ENCODE assay signal across 12 cellular contexts in genomic region chr15:60363024-60363674, GRCh38. TPM values are rescaled to one million over a fixed set of nuclear protein-coding genes. Genes with fewer than 3 reads are reported as not detected.
DNase-seq lines count a peak whose midpoint lies in the region; ATAC-seq and TF ChIP-seq lines count a peak whose summit lies in the region.
"Had no signal": no experiment of that assay in that cellular context is flagged by ENCODE, and none has a peak within 500 bp of the region (broad histone marks: within the 10 kb centered on the region; RNA-seq: fewer than 3 reads in every experiment).

No MANE protein-coding gene starts in this region.

- peaks cover 71% of the 10 kb centered on the region for H4K20me1 ChIP-seq in SK-N-SH (ENCODE audit: insufficient read depth)

- no peaks in the 10 kb centered on the region for H3K9me3 Mint-ChIP-seq in activated T-cell treated with anti-CD3 and anti-CD28 coated beads, Interleukin-2, amount 50 U/mL, for 24 hours
- H3K9me3 Mint-ChIP-seq in immature natural killer cell, result no peaks in the 10 kb centered on the region
- H3K9me3 Mint-ChIP-seq in CD8-positive, alpha-beta T cell, result no peaks in the 10 kb centered on the region

- H3K4me3 ChIP-seq in SK-N-SH (ENCODE audit: low read depth in 2 of 2, low read length in 1 of 2) (no peak overlapping the region), suprapubic skin (no peak overlapping the region)
- H3K4me3 ChIP-seq in CD8-positive, alpha-beta T cell (ENCODE audit: low read depth, low read length), result no peak overlapping the region
- H3K4me3 ChIP-seq: right lobe of liver had no signal

- no peak for TF ChIP-seq RAD21 in SK-N-SH (IDR thresholded peaks at IDR 0.05; ENCODE audit: low read length)

- H3K4me3 Mint-ChIP-seq in activated T-cell treated with anti-CD3 and anti-CD28 coated beads, Interleukin-2, amount 50 U/mL, for 24 hours, result no peak overlapping the region
- no peak overlapping the region for H3K4me3 Mint-ChIP-seq in immature natural killer cell
- no peak overlapping the region for H3K4me3 Mint-ChIP-seq in CD8-positive, alpha-beta T cell
- H3K4me3 Mint-ChIP-seq: B cell had no signal

- POLR2A ChIA-PET in SK-N-SH (lab: Yijun Ruan, JAX), result no interaction called here
- POLR2A ChIA-PET in CD8-positive, alpha-beta T cell (lab: Charles Lee), result interaction anchor here (0.6 to 0.8 kb wide), 2 partner anchors 12 to 231 kb away, joined by 3 read pairs; no protein-coding TSS in a partner anchor

- peak overlapping the region; percentile 57 for H3K27ac Mint-ChIP-seq in activated T-cell treated with anti-CD3 and anti-CD28 coated beads, Interleukin-2, amount 50 U/mL, for 24 hours
- peak overlapping the region; percentile 22 to 73 (median 42) for H3K27ac Mint-ChIP-seq in immature natural killer cell
- H3K27ac Mint-ChIP-seq in CD8-positive, alpha-beta T cell, result no peak overlapping the region

- H3K9ac ChIP-seq in SK-N-SH, result peak overlapping the region; percentile 53; the same call in 1 of the 2 replicates

- H3K4me2 ChIP-seq in SK-N-SH, result peak overlapping the region; percentile 4; the same call in 1 of the 2 replicates

- no peaks in the 10 kb centered on the region for H3K9me2 ChIP-seq in SK-N-SH

- H3F3A ChIP-seq in SK-N-SH (replicated peaks; ENCODE audit: insufficient read depth), result peaks cover 74% of the 10 kb centered on the region

- 48% methylated on average over 5 of the region's 5 CpGs for WGBS in SK-N-SH (ENCODE audit: low lambda C conversion rate)
- 36% methylated on average over 5 of the region's 5 CpGs for WGBS in suprapubic skin

- DNase-seq in activated T-cell treated with anti-CD3 and anti-CD28 coated beads, Interleukin-2, amount 50 U/mL, for 24 hours, result no peak
- DNase-seq in activated T-cell treated with anti-CD3 and anti-CD28 coated beads, Interleukin-2, amount 50 U/mL, for 1 hour, result no peak
- peak; percentile 28 for DNase-seq in SK-N-SH
- DNase-seq in immature natural killer cell, result no peak
- no peak for DNase-seq in suprapubic skin (ENCODE audit: low spot score in 2 of 2)
- DNase-seq in NCI-H1417 treated with DMSO at 0.1 percent for 48 hours (lab: John Stamatoyannopoulos, UW), result no peak
- no peak for DNase-seq in CD8-positive, alpha-beta T cell
- DNase-seq: NCI-H1105 treated with DMSO at 0.1 percent for 48 hours, right lobe of liver, SHP77 treated with DMSO at 0.1 percent for 48 hours had no signal

- H3K9me3 ChIP-seq in SK-N-SH (no peaks in the 10 kb centered on the region), suprapubic skin (no peaks in the 10 kb centered on the region)
- no peaks in the 10 kb centered on the region for H3K9me3 ChIP-seq in CD8-positive, alpha-beta T cell (ENCODE audit: low read length)
- H3K9me3 ChIP-seq: right lobe of liver had no signal

- CTCF ChIA-PET in SK-N-SH (lab: Yijun Ruan, JAX), result interaction anchor here (0.7 to 7.0 kb wide), 10 partner anchors 11 to 554 kb away, joined by 3 to 124 read pairs (median 4); no protein-coding TSS in a partner anchor
- CTCF ChIA-PET in CD8-positive, alpha-beta T cell (lab: Charles Lee), result interaction anchor here (1.0 to 6.2 kb wide), 5 partner anchors 81 to 1471 kb away, joined by 3 to 35 read pairs (median 4); no protein-coding TSS in a partner anchor

- no peak for ATAC-seq in GM18873 (IDR thresholded peaks at IDR 0.05; ENCODE audit: low FRiP score, unreplicated experiment)
- ATAC-seq in CD8-positive, alpha-beta T cell, result no peak

- peaks cover 69% of the 10 kb centered on the region for H3K79me2 ChIP-seq in SK-N-SH (ENCODE audit: insufficient read depth)

- no peak for TF ChIP-seq POLR2A in suprapubic skin (IDR thresholded peaks at IDR 0.05)

- peaks cover 23 to 38% of the 10 kb centered on the region in 2 experiments for H3K4me1 ChIP-seq in SK-N-SH (ENCODE audit: control insufficient read depth in 1 of 2, insufficient read depth in 2 of 2, low read depth in 1 of 2, low read length in 1 of 2)
- H3K4me1 ChIP-seq in suprapubic skin, result peaks cover 34% of the 10 kb centered on the region
- no peaks in the 10 kb centered on the region for H3K4me1 ChIP-seq in CD8-positive, alpha-beta T cell (ENCODE audit: insufficient read depth, low read length)
- H3K4me1 ChIP-seq: right lobe of liver had no signal

- no peak for TF ChIP-seq CTCF in SK-N-SH (IDR thresholded peaks at IDR 0.05)
- TF ChIP-seq CTCF in suprapubic skin (IDR thresholded peaks at IDR 0.05), result no peak
- TF ChIP-seq CTCF in CD8-positive, alpha-beta T cell (IDR thresholded peaks at IDR 0.05), result no peak

- intact Hi-C loops in CD8-positive, alpha-beta T cell (cut with DNase I, micrococcal nuclease), result loop anchor here in 1 of 2 experiments (5.0 kb wide), 1 partner anchor 144 kb away; no protein-coding TSS in a partner anchor

- H2AFZ ChIP-seq in SK-N-SH (ENCODE audit: low read depth), result no peak overlapping the region

- H3K36me3 ChIP-seq in SK-N-SH (replicated peaks in 1 of 2; ENCODE audit: control insufficient read depth in 1 of 2, insufficient read depth in 2 of 2, low read length in 1 of 2), result peaks cover 48 to 62% of the 10 kb centered on the region in 2 experiments
- H3K36me3 ChIP-seq in suprapubic skin, result peaks cover 64% of the 10 kb centered on the region
- no peaks in the 10 kb centered on the region for H3K36me3 ChIP-seq in CD8-positive, alpha-beta T cell (ENCODE audit: insufficient read depth, low read length)

- no peaks in the 10 kb centered on the region for H3K27me3 Mint-ChIP-seq in activated T-cell treated with anti-CD3 and anti-CD28 coated beads, Interleukin-2, amount 50 U/mL, for 24 hours
- peaks cover 0 to 1% (median 0%) of the 10 kb centered on the region in 3 donors for H3K27me3 Mint-ChIP-seq in immature natural killer cell (ENCODE audit: low read depth in 3 of 3)
- no peaks in the 10 kb centered on the region for H3K27me3 Mint-ChIP-seq in CD8-positive, alpha-beta T cell (ENCODE audit: low read depth)
- H3K27me3 Mint-ChIP-seq: B cell had no signal

- H3K27ac ChIP-seq in SK-N-SH (ENCODE audit: low read depth in 2 of 2, low read length in 1 of 2), result peak overlapping the region; percentile 65 to 97
- peak overlapping the region; percentile 21 for H3K27ac ChIP-seq in suprapubic skin
- H3K27ac ChIP-seq in CD8-positive, alpha-beta T cell (ENCODE audit: low read depth, low read length), result no peak overlapping the region
- H3K27ac ChIP-seq: right lobe of liver had no signal

- TF ChIP-seq EP300 in SK-N-SH (IDR thresholded peaks at IDR 0.05; ENCODE audit: borderline replicate concordance in 1 of 2, low read depth in 1 of 2, low read length in 1 of 2) (peak; percentile 12 to 67; a peak in 3 of 4 replicates), suprapubic skin (IDR thresholded peaks at IDR 0.05) (no peak)

- peaks cover 67% of the 10 kb centered on the region for H3K36me3 Mint-ChIP-seq in activated T-cell treated with anti-CD3 and anti-CD28 coated beads, Interleukin-2, amount 50 U/mL, for 24 hours (ENCODE audit: low read depth)
- H3K36me3 Mint-ChIP-seq in immature natural killer cell, result peaks cover 14 to 45% (median 24%) of the 10 kb centered on the region in 3 donors
- H3K36me3 Mint-ChIP-seq in CD8-positive, alpha-beta T cell, result peaks cover 28% of the 10 kb centered on the region

- H3K27me3 ChIP-seq in SK-N-SH (ENCODE audit: insufficient read depth), result no peaks in the 10 kb centered on the region
- H3K27me3 ChIP-seq in suprapubic skin, result no peaks in the 10 kb centered on the region
- H3K27me3 ChIP-seq in CD8-positive, alpha-beta T cell (ENCODE audit: insufficient read depth, low read length), result no peaks in the 10 kb centered on the region
- H3K27me3 ChIP-seq: right lobe of liver had no signal

- peaks cover 30% of the 10 kb centered on the region for H3K4me1 Mint-ChIP-seq in activated T-cell treated with anti-CD3 and anti-CD28 coated beads, Interleukin-2, amount 50 U/mL, for 24 hours (ENCODE audit: low read depth)
- H3K4me1 Mint-ChIP-seq in immature natural killer cell, result peaks cover 6 to 17% of the 10 kb centered on the region in 2 donors
- peaks cover 5% of the 10 kb centered on the region for H3K4me1 Mint-ChIP-seq in CD8-positive, alpha-beta T cell (ENCODE audit: low read depth)
- H3K4me1 Mint-ChIP-seq: B cell had no signal

TF ChIP-seq in SK-N-SH, 30 proteins besides CTCF, POLR2A, EP300 and RAD21 (continues in another document):
- no peak for TF ChIP-seq MEF2A (IDR thresholded peaks at IDR 0.05; ENCODE audit: borderline replicate concordance, low read depth)
- peak; percentile 49 for TF ChIP-seq TCF12 (IDR thresholded peaks at IDR 0.05)
- TF ChIP-seq, protein P1, sequence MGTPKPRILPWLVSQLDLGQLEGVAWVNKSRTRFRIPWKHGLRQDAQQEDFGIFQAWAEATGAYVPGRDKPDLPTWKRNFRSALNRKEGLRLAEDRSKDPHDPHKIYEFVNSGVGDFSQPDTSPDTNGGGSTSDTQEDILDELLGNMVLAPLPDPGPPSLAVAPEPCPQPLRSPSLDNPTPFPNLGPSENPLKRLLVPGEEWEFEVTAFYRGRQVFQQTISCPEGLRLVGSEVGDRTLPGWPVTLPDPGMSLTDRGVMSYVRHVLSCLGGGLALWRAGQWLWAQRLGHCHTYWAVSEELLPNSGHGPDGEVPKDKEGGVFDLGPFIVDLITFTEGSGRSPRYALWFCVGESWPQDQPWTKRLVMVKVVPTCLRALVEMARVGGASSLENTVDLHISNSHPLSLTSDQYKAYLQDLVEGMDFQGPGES (IDR thresholded peaks at IDR 0.05; ENCODE audit: low read depth, low read length), result no peak
- peak; percentile 15; the same call in 1 of the 2 replicates for TF ChIP-seq FOXM1 (IDR thresholded peaks at IDR 0.05; ENCODE audit: low read depth)
- no peak for TF ChIP-seq MXI1 (IDR thresholded peaks at IDR 0.05; ENCODE audit: low read depth, low read length)
- TF ChIP-seq NFIC (IDR thresholded peaks at IDR 0.05; ENCODE audit: borderline replicate concordance), result no peak; the same call in 1 of the 2 replicates
- TF ChIP-seq FOSL2 (IDR thresholded peaks at IDR 0.05; ENCODE audit: borderline replicate concordance, low read depth), result no peak
- TF ChIP-seq, protein P2, sequence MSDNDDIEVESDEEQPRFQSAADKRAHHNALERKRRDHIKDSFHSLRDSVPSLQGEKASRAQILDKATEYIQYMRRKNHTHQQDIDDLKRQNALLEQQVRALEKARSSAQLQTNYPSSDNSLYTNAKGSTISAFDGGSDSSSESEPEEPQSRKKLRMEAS (IDR thresholded peaks at IDR 0.05; ENCODE audit: low read depth), result no peak
- 0 out of 2 replicates have a peak, but pooled peaks have one; percentile 14 for TF ChIP-seq TAF1 (IDR thresholded peaks at IDR 0.05; ENCODE audit: borderline replicate concordance, low read depth, low read length)

RNA-seq across cellular contexts. Expression of gene ANXA2, which starts 34.6 kb away (rescaled TPM):
- polyA plus RNA-seq in SK-N-SH (2012; rRNA removed) (4,669 and 5,711 TPM in 2 replicates), immature natural killer cell (100 to 1,000 TPM; 358 to 849 (median 423) TPM)
- 5,477 and 5,705 TPM in 2 replicates for polyA plus RNA-seq in SK-N-SH (2012; cell fraction: cytosol; rRNA removed)
- polyA plus RNA-seq in SK-N-SH (2012; cell fraction: nucleus; rRNA removed), result 2,958 and 4,347 TPM in 2 replicates
- 1,000 to 10,000 TPM; 1,379 to 1,734 (median 1,554) TPM for total RNA-seq in suprapubic skin
- total RNA-seq in CD8-positive, alpha-beta T cell, result 10 to 100 TPM; 25.8 to 31.7 TPM

Comparison
In these comparisons a context has a peak if more than half of its experiments do, and no peak if none do; other contexts are left out.
1. RNA of gene ANXA2, which starts 34.6 kb away (total RNA-seq): 1,379 to 1,734 TPM in suprapubic skin; 25.8 to 31.7 TPM in CD8-positive, alpha-beta T cell; every median in the first group is over 10 times any median in the second.